In the genomic region with DNA sequence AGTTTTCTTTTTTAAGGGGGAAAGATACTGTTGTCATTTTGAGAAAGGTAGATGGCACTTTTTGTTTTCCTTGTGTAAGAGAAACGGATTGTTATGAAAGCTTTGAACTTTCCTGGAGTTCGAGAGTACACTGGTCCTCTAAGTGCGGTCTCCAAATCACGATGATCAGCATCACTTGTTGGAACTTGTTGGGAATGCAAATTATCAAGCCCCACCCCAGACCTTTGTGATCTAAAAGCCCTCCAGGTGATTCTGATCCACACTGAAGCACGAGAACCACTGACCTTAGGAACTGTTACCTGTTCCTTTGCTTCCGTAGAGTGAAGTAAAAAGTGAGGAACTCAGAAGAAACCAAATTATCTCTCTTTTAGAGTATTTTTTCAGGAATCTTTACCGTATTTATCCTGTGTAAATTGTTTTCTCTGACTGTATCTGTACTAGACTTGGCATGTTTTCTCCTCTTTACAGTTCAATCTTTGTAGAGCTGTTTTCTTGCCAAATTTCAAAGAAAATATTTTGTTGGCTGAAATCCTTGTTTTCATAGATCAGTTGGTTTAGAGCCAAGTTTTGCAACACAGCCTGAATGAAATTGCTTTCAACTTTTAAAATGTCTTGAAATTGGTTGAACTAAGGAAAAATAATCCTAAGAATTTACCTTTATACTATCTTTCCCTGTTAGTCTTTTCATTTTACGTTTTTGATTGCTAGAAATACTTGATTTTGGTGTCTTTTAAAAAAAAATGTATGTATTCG, we compare ENCODE assay signal across 1 cellular context.
TF ChIP-seq lines count a peak whose summit lies in the region.

No MANE protein-coding gene starts in this region.

TF ChIP-seq in GM12878, 131 proteins besides CTCF, POLR2A, EP300 and RAD21:
- TF ChIP-seq IRF4 (IDR thresholded peaks at IDR 0.05; ENCODE audit: low read depth, low read length) (no peak), PAX8 (IDR thresholded peaks at IDR 0.05) (no peak), ZNF207 (IDR thresholded peaks at IDR 0.05; ENCODE audit: borderline replicate concordance) (no peak), SRF (IDR thresholded peaks at IDR 0.05; ENCODE audit: low read depth in 2 of 2, low read length in 2 of 2) (no peak)
- TF ChIP-seq, protein P1, sequence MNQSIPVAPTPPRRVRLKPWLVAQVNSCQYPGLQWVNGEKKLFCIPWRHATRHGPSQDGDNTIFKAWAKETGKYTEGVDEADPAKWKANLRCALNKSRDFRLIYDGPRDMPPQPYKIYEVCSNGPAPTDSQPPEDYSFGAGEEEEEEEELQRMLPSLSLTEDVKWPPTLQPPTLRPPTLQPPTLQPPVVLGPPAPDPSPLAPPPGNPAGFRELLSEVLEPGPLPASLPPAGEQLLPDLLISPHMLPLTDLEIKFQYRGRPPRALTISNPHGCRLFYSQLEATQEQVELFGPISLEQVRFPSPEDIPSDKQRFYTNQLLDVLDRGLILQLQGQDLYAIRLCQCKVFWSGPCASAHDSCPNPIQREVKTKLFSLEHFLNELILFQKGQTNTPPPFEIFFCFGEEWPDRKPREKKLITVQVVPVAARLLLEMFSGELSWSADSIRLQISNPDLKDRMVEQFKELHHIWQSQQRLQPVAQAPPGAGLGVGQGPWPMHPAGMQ (IDR thresholded peaks at IDR 0.05; ENCODE audit: borderline replicate concordance): no peak
